Comparison of ENCODE assay signal across 27 cellular contexts in the genomic region with DNA sequence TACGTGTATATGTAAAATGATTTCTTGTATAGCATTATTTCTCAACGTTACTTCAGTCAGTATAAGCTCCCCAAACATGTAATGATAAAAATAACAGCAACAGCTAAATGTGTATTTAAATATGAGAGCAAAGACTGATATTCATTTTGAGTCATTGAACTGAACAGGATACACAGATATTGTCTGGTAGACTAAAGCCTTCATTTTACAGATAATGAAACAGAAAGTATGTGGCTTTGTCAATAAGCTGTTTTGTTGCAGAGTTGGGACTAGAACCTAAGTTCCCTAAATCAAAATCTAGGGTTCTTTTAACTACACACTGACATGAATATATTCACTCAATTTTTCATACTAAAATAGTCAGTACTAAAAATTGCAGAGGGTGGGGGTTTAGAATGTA.
"Had no signal": no experiment of that assay in that cellular context is flagged by ENCODE, and none has a peak within 500 bp of the region (broad histone marks: within the 10 kb centered on the region; RNA-seq: fewer than 3 reads in every experiment).

No MANE protein-coding gene starts in this region.

- ATAC-seq: activated CD4-positive, alpha-beta T cell treated with anti-CD3 and anti-CD28 coated beads for 36 hours; activated CD8-positive, alpha-beta memory T cell treated with anti-CD3 and anti-CD28 coated beads, Interleukin-2, amount 10 ng/mL, durations not matched to agents 7 days and 5 days; activated CD8-positive, alpha-beta T cell treated with anti-CD3 and anti-CD28 coated beads, Interleukin-2, amount 10 ng/mL, durations not matched to agents 7 days and 5 days; activated naive CD8-positive, alpha-beta T cell treated with anti-CD3 and anti-CD28 coated beads, Interleukin-2, amount 50 U/mL, for 24 hours; body of pancreas; effector memory CD8-positive, alpha-beta T cell had no signal

- H3K4me1 ChIP-seq: adrenal gland, body of pancreas, esophagus squamous epithelium had no signal

- H3K9me3 ChIP-seq: adrenal gland, body of pancreas, esophagus squamous epithelium had no signal

- H3K27me3 ChIP-seq: adrenal gland, body of pancreas, esophagus squamous epithelium had no signal

- FAIRE-seq: colon had no signal

- H3K36me3 ChIP-seq: adrenal gland, esophagus squamous epithelium had no signal

- H3K4me3 ChIP-seq: adrenal gland, body of pancreas, esophagus squamous epithelium had no signal

- H3K27ac ChIP-seq: adrenal gland, body of pancreas, esophagus squamous epithelium had no signal

- DNase-seq: activated CD4-positive, alpha-beta memory T cell treated with anti-CD3 and anti-CD28 coated beads for 36 hours; activated CD4-positive, alpha-beta T cell treated with anti-CD3 and anti-CD28 coated beads for 36 hours; activated CD4-positive, alpha-beta T cell treated with anti-CD3 and anti-CD28 coated beads, Interleukin-2, amount 10 ng/mL, durations not matched to agents 24 days and 14 days; activated CD4-positive, CD25-positive, alpha-beta regulatory T cell; activated CD4-positive, CD25-positive, alpha-beta regulatory T cell treated with anti-CD3 and anti-CD28 coated beads, Interleukin-2, amount 50 U/mL, for 72 hours; activated CD8-positive, alpha-beta memory T cell treated with anti-CD3 and anti-CD28 coated beads, Interleukin-2, amount 10 ng/mL, durations not matched to agents 7 days and 5 days; activated CD8-positive, alpha-beta memory T cell treated with anti-CD3 and anti-CD28 coated beads, Interleukin-2, amount 50 U/mL, for 4 hours; activated CD8-positive, alpha-beta T cell treated with anti-CD3 and anti-CD28 coated beads, Interleukin-2, amount 10 ng/mL, durations not matched to agents 7 days and 5 days; activated effector memory CD4-positive, alpha-beta T cell treated with anti-CD3 and anti-CD28 coated beads, Interleukin-2, amount 50 U/mL, for 16 hours; activated naive CD4-positive, alpha-beta T cell treated with anti-CD3 and anti-CD28 coated beads for 36 hours; activated naive CD8-positive, alpha-beta T cell treated with anti-CD3 and anti-CD28 coated beads for 36 hours; activated naive CD8-positive, alpha-beta T cell treated with anti-CD3 and anti-CD28 coated beads, Interleukin-2, amount 50 U/mL, for 24 hours; activated T-cell treated with anti-CD3 and anti-CD28 coated beads, Interleukin-2, amount 50 U/mL, for 1 hour; activated T-cell treated with anti-CD3 and anti-CD28 coated beads, Interleukin-2, amount 50 U/mL, for 48 hours; adrenal gland; amygdala; aorta; body of pancreas; caudate nucleus; cortex of kidney; dermis blood vessel endothelial cell; effector CD4-positive, alpha-beta T cell; effector memory CD8-positive, alpha-beta T cell; esophagus squamous epithelium; foreskin melanocyte; head of caudate nucleus had no signal
